1 cellular context compared by ENCODE assay signal in the genomic region with DNA sequence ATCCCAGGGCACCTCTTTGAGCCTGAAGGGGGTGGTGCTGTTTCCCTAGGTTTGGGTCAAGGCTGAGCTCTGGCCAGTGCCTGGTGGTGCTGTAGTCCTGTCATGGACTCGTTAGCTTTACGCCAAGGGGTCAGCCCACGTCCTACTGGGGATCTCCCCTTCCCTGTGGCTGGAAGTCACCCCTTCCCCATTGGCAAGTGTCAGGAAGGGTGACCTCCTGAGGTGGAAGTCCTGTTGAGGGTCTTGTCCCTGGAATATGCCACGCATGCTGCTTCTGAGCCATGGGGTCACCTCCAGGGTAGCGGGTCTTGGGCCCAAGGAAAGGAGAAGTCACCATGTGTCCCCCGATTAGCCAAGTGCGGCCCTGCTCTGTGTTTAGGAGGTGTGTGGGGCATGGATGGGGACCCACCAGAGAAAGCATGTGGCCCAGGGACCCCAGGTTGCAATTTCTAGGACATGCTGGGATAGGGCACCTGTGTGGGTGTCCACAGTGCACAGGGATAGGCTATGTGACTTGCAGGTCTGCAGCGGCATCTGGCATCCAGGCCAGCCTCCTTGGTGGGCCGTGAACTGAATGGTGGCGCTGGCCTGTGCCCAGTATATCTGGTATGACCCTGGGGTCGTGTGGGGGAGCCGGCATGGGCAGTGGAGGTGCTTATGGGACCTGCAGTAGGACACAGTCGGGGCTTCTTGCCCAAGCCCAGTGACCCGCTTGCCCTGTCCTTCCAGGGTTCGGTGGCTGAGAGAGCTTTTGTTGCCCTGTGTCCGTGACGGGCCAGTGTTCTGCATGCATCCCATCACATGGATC.
TF ChIP-seq lines count a peak whose summit lies in the region.

No MANE protein-coding gene starts in this region.

TF ChIP-seq in HepG2, 621 proteins besides CTCF, POLR2A, EP300 and RAD21 (continued from another document):
- TF ChIP-seq, protein P1, sequence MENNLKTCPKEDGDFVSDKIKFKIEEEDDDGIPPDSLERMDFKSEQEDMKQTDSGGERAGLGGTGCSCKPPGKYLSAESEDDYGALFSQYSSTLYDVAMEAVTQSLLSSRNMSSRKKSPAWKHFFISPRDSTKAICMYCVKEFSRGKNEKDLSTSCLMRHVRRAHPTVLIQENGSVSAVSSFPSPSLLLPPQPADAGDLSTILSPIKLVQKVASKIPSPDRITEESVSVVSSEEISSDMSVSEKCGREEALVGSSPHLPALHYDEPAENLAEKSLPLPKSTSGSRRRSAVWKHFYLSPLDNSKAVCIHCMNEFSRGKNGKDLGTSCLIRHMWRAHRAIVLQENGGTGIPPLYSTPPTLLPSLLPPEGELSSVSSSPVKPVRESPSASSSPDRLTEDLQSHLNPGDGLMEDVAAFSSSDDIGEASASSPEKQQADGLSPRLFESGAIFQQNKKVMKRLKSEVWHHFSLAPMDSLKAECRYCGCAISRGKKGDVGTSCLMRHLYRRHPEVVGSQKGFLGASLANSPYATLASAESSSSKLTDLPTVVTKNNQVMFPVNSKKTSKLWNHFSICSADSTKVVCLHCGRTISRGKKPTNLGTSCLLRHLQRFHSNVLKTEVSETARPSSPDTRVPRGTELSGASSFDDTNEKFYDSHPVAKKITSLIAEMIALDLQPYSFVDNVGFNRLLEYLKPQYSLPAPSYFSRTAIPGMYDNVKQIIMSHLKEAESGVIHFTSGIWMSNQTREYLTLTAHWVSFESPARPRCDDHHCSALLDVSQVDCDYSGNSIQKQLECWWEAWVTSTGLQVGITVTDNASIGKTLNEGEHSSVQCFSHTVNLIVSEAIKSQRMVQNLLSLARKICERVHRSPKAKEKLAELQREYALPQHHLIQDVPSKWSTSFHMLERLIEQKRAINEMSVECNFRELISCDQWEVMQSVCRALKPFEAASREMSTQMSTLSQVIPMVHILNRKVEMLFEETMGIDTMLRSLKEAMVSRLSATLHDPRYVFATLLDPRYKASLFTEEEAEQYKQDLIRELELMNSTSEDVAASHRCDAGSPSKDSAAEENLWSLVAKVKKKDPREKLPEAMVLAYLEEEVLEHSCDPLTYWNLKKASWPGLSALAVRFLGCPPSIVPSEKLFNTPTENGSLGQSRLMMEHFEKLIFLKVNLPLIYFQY (CRISPR knock-in tag; IDR thresholded peaks at IDR 0.05; ENCODE audit: borderline replicate concordance) = no peak
- no peak for TF ChIP-seq ZNF550 (CRISPR knock-in tag; IDR thresholded peaks at IDR 0.05; ENCODE audit: borderline replicate concordance)
- no peak for TF ChIP-seq ZNF331 (CRISPR knock-in tag; IDR thresholded peaks at IDR 0.05)
- no peak for TF ChIP-seq SKI (IDR thresholded peaks at IDR 0.05; ENCODE audit: partially characterized antibody)
